In the genomic region with DNA sequence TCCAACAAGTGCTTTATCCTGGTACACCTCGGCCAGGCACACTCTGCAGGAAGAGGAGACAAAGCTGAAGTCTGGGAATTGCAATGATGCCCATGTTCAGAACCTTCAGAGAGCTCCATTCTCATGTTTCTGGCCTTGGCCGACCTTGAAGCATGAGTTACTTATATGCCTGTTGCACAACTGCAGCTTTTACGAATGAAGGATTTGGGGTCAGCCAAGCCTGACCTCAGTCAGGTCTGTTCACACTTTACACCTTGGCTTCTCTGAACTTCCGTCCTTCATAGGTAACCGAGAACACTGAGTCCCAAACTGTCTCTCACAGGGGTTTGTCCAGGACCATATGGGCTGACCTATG, we compare ENCODE assay signal across 32 cellular contexts.
"Had no signal": no experiment of that assay in that cellular context is flagged by ENCODE, and none has a peak within 500 bp of the region (broad histone marks: within the 10 kb centered on the region; RNA-seq: fewer than 3 reads in every experiment).

No MANE protein-coding gene starts in this region.

- H3K4me3 Mint-ChIP-seq: activated CD4-positive, alpha-beta T cell treated with anti-CD3 and anti-CD28 coated beads for 36 hours; activated CD4-positive, alpha-beta T cell treated with anti-CD3 and anti-CD28 coated beads, Interleukin-2, amount 10 ng/mL, durations not matched to agents 7 days and 5 days; activated CD8-positive, alpha-beta T cell treated with anti-CD3 and anti-CD28 coated beads, Interleukin-2, amount 10 ng/mL, durations not matched to agents 7 days and 5 days; activated naive CD4-positive, alpha-beta T cell treated with anti-CD3 and anti-CD28 coated beads, Interleukin-2, amount 10 ng/mL, durations not matched to agents 7 days and 5 days; activated naive CD8-positive, alpha-beta T cell; activated naive CD8-positive, alpha-beta T cell treated with anti-CD3 and anti-CD28 coated beads, Interleukin-2, amount 50 U/mL, for 24 hours; activated T-cell treated with anti-CD3 and anti-CD28 coated beads, Interleukin-2, amount 50 U/mL, for 24 hours; brain; IgD-negative memory B cell; T-helper 1 cell treated with Interleukin-12 subunit alpha and Interleukin-12 subunit beta and Interleukin-4 antibody, amounts not matched to agents 30 μg/mL and 1 μg/mL, for 36 hours; T-helper 2 cell treated with Interferon-gamma antibody and Interleukin-4, amounts not matched to agents 5 μg/mL and 100 μg/mL, for 36 hours; WTC11 had no signal

- H3K27me3 Mint-ChIP-seq: activated CD4-positive, alpha-beta T cell treated with anti-CD3 and anti-CD28 coated beads for 36 hours; activated CD4-positive, alpha-beta T cell treated with anti-CD3 and anti-CD28 coated beads, Interleukin-2, amount 10 ng/mL, durations not matched to agents 7 days and 5 days; activated naive CD4-positive, alpha-beta T cell treated with anti-CD3 and anti-CD28 coated beads, Interleukin-2, amount 10 ng/mL, durations not matched to agents 7 days and 5 days; activated naive CD8-positive, alpha-beta T cell; activated naive CD8-positive, alpha-beta T cell treated with anti-CD3 and anti-CD28 coated beads, Interleukin-2, amount 50 U/mL, for 24 hours; activated T-cell treated with anti-CD3 and anti-CD28 coated beads, Interleukin-2, amount 50 U/mL, for 24 hours; brain; IgD-negative memory B cell had no signal

- H3K27ac Mint-ChIP-seq: activated CD4-positive, alpha-beta T cell treated with anti-CD3 and anti-CD28 coated beads for 36 hours; activated CD8-positive, alpha-beta T cell treated with anti-CD3 and anti-CD28 coated beads, Interleukin-2, amount 10 ng/mL, durations not matched to agents 7 days and 5 days; activated naive CD4-positive, alpha-beta T cell treated with anti-CD3 and anti-CD28 coated beads, Interleukin-2, amount 10 ng/mL, durations not matched to agents 7 days and 5 days; activated naive CD8-positive, alpha-beta T cell; activated naive CD8-positive, alpha-beta T cell treated with anti-CD3 and anti-CD28 coated beads, Interleukin-2, amount 50 U/mL, for 24 hours; activated T-cell treated with anti-CD3 and anti-CD28 coated beads, Interleukin-2, amount 50 U/mL, for 24 hours; IgD-negative memory B cell; T-helper 1 cell treated with Interleukin-12 subunit alpha and Interleukin-12 subunit beta and Interleukin-4 antibody, amounts not matched to agents 30 μg/mL and 1 μg/mL, for 36 hours; T-helper 2 cell treated with Interferon-gamma antibody and Interleukin-4, amounts not matched to agents 5 μg/mL and 100 μg/mL, for 36 hours; WTC11 had no signal

- H3K27ac ChIP-seq: Peyer's patch, SJSA1 had no signal

- H3K9me3 ChIP-seq: Peyer's patch, SJSA1, SK-N-SH had no signal

- DNase-seq: activated CD4-positive, alpha-beta T cell treated with anti-CD3 and anti-CD28 coated beads for 36 hours; activated CD4-positive, alpha-beta T cell treated with anti-CD3 and anti-CD28 coated beads, Interleukin-2, amount 10 ng/mL, durations not matched to agents 7 days and 5 days; activated CD4-positive, alpha-beta T cell treated with anti-CD3 and anti-CD28 coated beads, Interleukin-2, amount 50 U/mL, for 48 hours; activated CD8-positive, alpha-beta T cell treated with anti-CD3 and anti-CD28 coated beads, Interleukin-2, amount 10 ng/mL, durations not matched to agents 7 days and 5 days; activated naive CD4-positive, alpha-beta T cell treated with anti-CD3 and anti-CD28 coated beads, Interleukin-2, amount 10 ng/mL, durations not matched to agents 7 days and 5 days; activated naive CD8-positive, alpha-beta T cell treated with anti-CD3 and anti-CD28 coated beads, Interleukin-2, amount 50 U/mL, for 24 hours; activated T-cell treated with anti-CD3 and anti-CD28 coated beads, Interleukin-2, amount 50 U/mL, for 24 hours; anterior cingulate cortex; Karpas-422; KBM-7; NCI-H1105; NCI-H1417 treated with DMSO at 0.1 percent for 48 hours; NCI-H187 treated with DMSO at 0.1 percent for 48 hours; NCI-H2081; NCI-H2171 treated with DMSO at 0.1 percent for 48 hours; NCI-H226; NCI-H446 treated with DMSO at 0.1 percent for 48 hours; NCI-H524; NCI-H69; PC-3; Peyer's patch; RPMI8226; SHP77 treated with DMSO at 0.1 percent for 48 hours; SK-N-SH had no signal

- H3K4me3 ChIP-seq: Peyer's patch, SJSA1 had no signal

- ATAC-seq: activated CD4-positive, alpha-beta T cell treated with anti-CD3 and anti-CD28 coated beads for 36 hours; activated CD4-positive, CD25-positive, alpha-beta regulatory T cell treated with anti-CD3 and anti-CD28 coated beads, Interleukin-2, amount 50 U/mL, for 24 hours; activated CD8-positive, alpha-beta T cell treated with anti-CD3 and anti-CD28 coated beads, Interleukin-2, amount 10 ng/mL, durations not matched to agents 7 days and 5 days; activated naive CD8-positive, alpha-beta T cell treated with anti-CD3 and anti-CD28 coated beads, Interleukin-2, amount 50 U/mL, for 24 hours; PC-3; WTC11 had no signal

- H3K9me3 Mint-ChIP-seq: activated CD4-positive, alpha-beta T cell treated with anti-CD3 and anti-CD28 coated beads, Interleukin-2, amount 10 ng/mL, durations not matched to agents 7 days and 5 days; activated naive CD4-positive, alpha-beta T cell treated with anti-CD3 and anti-CD28 coated beads, Interleukin-2, amount 10 ng/mL, durations not matched to agents 7 days and 5 days; activated naive CD8-positive, alpha-beta T cell treated with anti-CD3 and anti-CD28 coated beads, Interleukin-2, amount 50 U/mL, for 24 hours; activated T-cell treated with anti-CD3 and anti-CD28 coated beads, Interleukin-2, amount 50 U/mL, for 24 hours; brain; IgD-negative memory B cell; T-helper 1 cell treated with Interleukin-12 subunit alpha and Interleukin-12 subunit beta and Interleukin-4 antibody, amounts not matched to agents 30 μg/mL and 1 μg/mL, for 36 hours; T-helper 2 cell treated with Interferon-gamma antibody and Interleukin-4, amounts not matched to agents 5 μg/mL and 100 μg/mL, for 36 hours; WTC11 had no signal

- H3K4me1 ChIP-seq: Peyer's patch, SJSA1 had no signal

- H3K4me1 Mint-ChIP-seq: activated CD4-positive, alpha-beta T cell treated with anti-CD3 and anti-CD28 coated beads for 36 hours; activated CD4-positive, alpha-beta T cell treated with anti-CD3 and anti-CD28 coated beads, Interleukin-2, amount 10 ng/mL, durations not matched to agents 7 days and 5 days; activated naive CD4-positive, alpha-beta T cell treated with anti-CD3 and anti-CD28 coated beads, Interleukin-2, amount 10 ng/mL, durations not matched to agents 7 days and 5 days; activated naive CD8-positive, alpha-beta T cell treated with anti-CD3 and anti-CD28 coated beads, Interleukin-2, amount 50 U/mL, for 24 hours; brain; IgD-negative memory B cell; WTC11 had no signal

- H3K9ac ChIP-seq: SK-N-SH had no signal

- H3K27me3 ChIP-seq: Peyer's patch, SJSA1 had no signal

- H3K4me2 ChIP-seq: SK-N-SH had no signal
